Comparison of ENCODE assay signal across 29 cellular contexts in genomic region chr2:118861242-118861641, GRCh38. TPM values are rescaled to one million over a fixed set of nuclear protein-coding genes. Genes with fewer than 3 reads are reported as not detected.
"Had no signal": no experiment of that assay in that cellular context is flagged by ENCODE, and none has a peak within 500 bp of the region (broad histone marks: within the 10 kb centered on the region; RNA-seq: fewer than 3 reads in every experiment).

No MANE protein-coding gene starts in this region.

- H2AFZ ChIP-seq: hepatocyte had no signal

- H3K79me2 ChIP-seq: hepatocyte had no signal

- H3K9me3 Mint-ChIP-seq: naive thymus-derived CD8-positive, alpha-beta T cell; nephron; neural crest cell; stimulated activated naive CD8-positive, alpha-beta T cell treated with anti-CD3 and anti-CD28 coated beads, Interleukin-15, Interleukin-2, amounts not matched to agents 100 ng/mL and 50 ng/mL, for 24 hours had no signal

- H3K9me3 ChIP-seq: heart right ventricle, lower lobe of right lung, right atrium auricular region, right lobe of liver, tibial nerve, upper lobe of left lung had no signal

- H3K4me3 ChIP-seq: heart right ventricle, hepatocyte, lower lobe of right lung, right atrium auricular region, right lobe of liver, smooth muscle cell, tibial nerve, upper lobe of left lung had no signal

- H3K27ac ChIP-seq: heart right ventricle, hepatocyte, lower lobe of right lung, right atrium auricular region, right lobe of liver, tibial nerve, upper lobe of left lung had no signal

- DNase-seq: heart right ventricle; kidney glomerular epithelial cell; left cardiac atrium; lower lobe of right lung; mesenchymal stem cell; naive thymus-derived CD8-positive, alpha-beta T cell; nucleus accumbens; right lobe of liver; stimulated activated CD4-positive, alpha-beta T cell treated with anti-CD3 and anti-CD28 coated beads, Interleukin-1b, Interleukin-23, amount 100 ng/mL, for 48 hours; stimulated activated CD4-positive, alpha-beta T cell treated with anti-CD3 and anti-CD28 coated beads, Interleukin-2, amount 100 ng/mL, for 48 hours; stimulated activated CD4-positive, alpha-beta T cell treated with anti-CD3 and anti-CD28 coated beads, Interleukin-4, amount 100 ng/mL, for 4 hours; stimulated activated naive CD4-positive, alpha-beta T cell; upper lobe of left lung had no signal

- ATAC-seq: heart right ventricle; left cardiac atrium; left lobe of liver; lower lobe of right lung; naive thymus-derived CD8-positive, alpha-beta T cell; right lobe of liver had no signal

- H3K36me3 Mint-ChIP-seq: naive thymus-derived CD8-positive, alpha-beta T cell had no signal

- H3K36me3 ChIP-seq: heart right ventricle, lower lobe of right lung, right atrium auricular region, right lobe of liver, tibial nerve, upper lobe of left lung had no signal

- H3K4me2 ChIP-seq: hepatocyte, smooth muscle cell had no signal

- H3K27ac Mint-ChIP-seq: naive thymus-derived CD8-positive, alpha-beta T cell; nephron; progenitor cell of endocrine pancreas; stimulated activated naive CD8-positive, alpha-beta T cell treated with anti-CD3 and anti-CD28 coated beads, Interleukin-15, Interleukin-2, amounts not matched to agents 100 ng/mL and 50 ng/mL, for 24 hours had no signal

- H3K4me3 Mint-ChIP-seq: naive thymus-derived CD8-positive, alpha-beta T cell; nephron; neural crest cell; stimulated activated naive CD8-positive, alpha-beta T cell treated with anti-CD3 and anti-CD28 coated beads, Interleukin-15, Interleukin-2, amounts not matched to agents 100 ng/mL and 50 ng/mL, for 24 hours had no signal

- H3K4me1 Mint-ChIP-seq: nephron had no signal

RNA-seq across cellular contexts. Expression of gene EN1, which starts 13.8 kb away (rescaled TPM):
- total RNA-seq: left cardiac atrium; left lobe of liver; liver; mucosa of gallbladder; naive thymus-derived CD8-positive, alpha-beta T cell; osteocyte; pulmonary artery endothelial cell; renal cortical epithelial cell; right atrium auricular region; right lobe of liver; temporal lobe had no signal
- polyA plus RNA-seq: heart right ventricle; liver; mammary epithelial cell; naive thymus-derived CD8-positive, alpha-beta T cell had no signal
